8 cellular contexts compared by ENCODE assay signal in the genomic region with DNA sequence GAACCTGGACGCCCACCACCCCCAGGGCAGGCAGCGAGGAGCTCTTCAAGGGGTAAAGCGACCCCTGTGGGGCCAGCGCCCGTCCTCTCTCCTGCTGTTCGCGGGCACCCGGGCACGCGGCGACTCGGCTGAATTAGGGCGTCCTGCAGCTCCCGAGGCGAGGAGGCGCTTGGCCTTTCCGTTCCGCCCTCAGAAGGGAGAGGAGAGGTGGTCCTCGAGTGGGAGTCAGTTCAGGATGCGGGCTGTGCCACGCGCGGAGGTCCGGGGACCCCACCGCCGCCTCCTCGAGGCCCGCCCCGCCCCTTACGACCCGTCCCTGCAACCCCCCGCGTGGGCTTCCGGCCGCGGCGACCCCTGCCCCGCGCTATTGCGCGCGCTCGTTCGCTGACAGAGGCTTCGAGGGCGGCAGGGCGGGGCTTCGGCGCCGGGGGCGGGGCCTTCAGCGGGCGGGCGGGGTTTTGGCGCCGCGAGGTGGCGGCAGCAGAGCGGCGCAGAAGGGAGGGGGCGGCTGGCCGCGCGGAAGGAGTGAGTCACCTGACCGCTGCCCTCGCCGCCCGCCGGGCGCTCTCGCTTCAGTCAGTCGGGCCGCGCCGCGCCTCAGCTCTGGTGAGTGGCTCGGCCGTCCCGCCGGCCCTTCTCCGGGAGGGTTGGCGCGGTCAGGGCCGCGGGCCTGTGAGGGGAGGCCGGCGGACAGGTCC. TPM values are rescaled to one million over a fixed set of nuclear protein-coding genes. Genes with fewer than 3 reads are reported as not detected.
DNase-seq lines count a peak whose midpoint lies in the region; TF ChIP-seq lines count a peak whose summit lies in the region.

A gene (plus strand): TSS at position 575 of the 698 bp plus-strand sequence. CDS start 22,359 bp downstream, outside the sequence.

- peak; percentile 30; the same call in 1 of the 2 replicates for TF ChIP-seq RAD21 in SK-N-SH (IDR thresholded peaks at IDR 0.05; ENCODE audit: low read length)

- H3K4me1 ChIP-seq in SK-N-SH (ENCODE audit: control insufficient read depth in 1 of 2, insufficient read depth in 2 of 2, low read depth in 1 of 2, low read length in 1 of 2) (peaks cover 23 to 28% of the 10 kb centered on the region in 2 experiments; a peak in 3 of 4 replicates), osteoblast (ENCODE audit: insufficient read depth, low read length) (peaks cover 30% of the 10 kb centered on the region), testis (peaks cover 25% of the 10 kb centered on the region)

- TF ChIP-seq POLR2A in testis (IDR thresholded peaks at IDR 0.05) = peak; percentile 69

- H3K79me2 ChIP-seq in SK-N-SH (ENCODE audit: insufficient read depth) (peaks cover 44% of the 10 kb centered on the region), osteoblast (ENCODE audit: insufficient read depth, low read length) (peaks cover 61% of the 10 kb centered on the region)

- peak within 1 kb of the TSS; percentile 87 to 93 for H3K27ac ChIP-seq in SK-N-SH (ENCODE audit: low read depth in 2 of 2, low read length in 1 of 2)
- peak within 1 kb of the TSS; percentile 97 for H3K27ac ChIP-seq in osteoblast (ENCODE audit: low read depth, low read length)
- peak within 1 kb of the TSS; percentile 85 to 93 for H3K27ac ChIP-seq in testis

- peak within 1 kb of the TSS; percentile 95 for H3K9ac ChIP-seq in SK-N-SH

- TF ChIP-seq CTCF in HFF-Myc (IDR thresholded peaks at IDR 0.05; ENCODE audit: low read depth, low read length, missing control alignments) (peak; percentile 20), SK-N-SH (IDR thresholded peaks at IDR 0.05) (peak; percentile 35; the same call in 1 of the 2 replicates), osteoblast (IDR thresholded peaks at IDR 0.05; ENCODE audit: extremely low read depth, low read depth, low read length) (peak; percentile 27), testis (IDR thresholded peaks at IDR 0.05) (peak in 1 of 3 experiments; percentile 13)

- H4K20me1 ChIP-seq in SK-N-SH (ENCODE audit: insufficient read depth) (peaks cover 39% of the 10 kb centered on the region), osteoblast (ENCODE audit: insufficient read depth, low read length) (peaks cover 31% of the 10 kb centered on the region)

- no peaks in the 10 kb centered on the region for H3K9me3 ChIP-seq in SK-N-SH
- H3K9me3 ChIP-seq in osteoblast (ENCODE audit: low read depth, low read length) = no peaks in the 10 kb centered on the region
- no peaks in the 10 kb centered on the region for H3K9me3 ChIP-seq in testis

- POLR2A ChIA-PET in SK-N-SH (lab: Yijun Ruan, JAX) = interaction anchor here (1.0 to 1.5 kb wide), 2 partner anchors 41 to 60 kb away, joined by 3 to 4 read pairs; no protein-coding TSS in a partner anchor

- no peaks in the 10 kb centered on the region for H3K27me3 ChIP-seq in SK-N-SH (ENCODE audit: insufficient read depth)
- no peaks in the 10 kb centered on the region for H3K27me3 ChIP-seq in osteoblast (ENCODE audit: insufficient read depth, low read length)
- H3K27me3 ChIP-seq in testis = no peaks in the 10 kb centered on the region

- H3K9me2 ChIP-seq in SK-N-SH = no peaks in the 10 kb centered on the region

- intact Hi-C loops in testis (cut with DNase I; ENCODE audit: low total_unique reads) = no loop called here

- no peaks in the 10 kb centered on the region for H3K36me3 ChIP-seq in SK-N-SH (replicated peaks in 1 of 2; ENCODE audit: control insufficient read depth in 1 of 2, insufficient read depth in 2 of 2, low read length in 1 of 2)
- H3K36me3 ChIP-seq in osteoblast (ENCODE audit: insufficient read depth, low read length) = no peaks in the 10 kb centered on the region
- no peaks in the 10 kb centered on the region for H3K36me3 ChIP-seq in testis (ENCODE audit: low read depth, missing control alignments)

- CTCF ChIA-PET in SK-N-SH (lab: Yijun Ruan, JAX) = interaction anchor here (1.0 to 2.0 kb wide), 5 partner anchors 9 to 275 kb away, joined by 3 to 6 read pairs (median 4); no protein-coding TSS in a partner anchor

- H3K4me3 ChIP-seq in HFF-Myc (replicated peaks; ENCODE audit: low read depth, low read length) (peak within 1 kb of the TSS; percentile 92), SK-N-SH (ENCODE audit: low read depth in 2 of 2, low read length in 1 of 2) (peak within 1 kb of the TSS; percentile 94 to 98), osteoblast (ENCODE audit: insufficient read depth, low read length) (peak within 1 kb of the TSS; percentile 95), testis (peak within 1 kb of the TSS; percentile 82 to 92)

- TF ChIP-seq EP300 in SK-N-SH (IDR thresholded peaks at IDR 0.05; ENCODE audit: borderline replicate concordance in 1 of 2, low read depth in 1 of 2, low read length in 1 of 2) = no peak

- H2AFZ ChIP-seq in SK-N-SH (ENCODE audit: low read depth) = peak within 1 kb of the TSS; percentile 67; the same call in 1 of the 2 replicates
- H2AFZ ChIP-seq in osteoblast (ENCODE audit: low read length) = peak within 1 kb of the TSS; percentile 69

- 10% methylated on average over 33 of the region's 87 CpGs for WGBS in SK-N-SH (ENCODE audit: low lambda C conversion rate)
- WGBS in testis, 2 donors = 8 to 28% methylated on average over 6 to 22 of the region's 87 CpGs

- peaks cover 15% of the 10 kb centered on the region for H3F3A ChIP-seq in SK-N-SH (replicated peaks; ENCODE audit: insufficient read depth)

- peak within 1 kb of the TSS; percentile 89 for H3K4me2 ChIP-seq in SK-N-SH
- H3K4me2 ChIP-seq in osteoblast (ENCODE audit: insufficient read depth, low read length) = peak within 1 kb of the TSS; percentile 93

- DNase-seq in GF-D8 (lab: John Stamatoyannopoulos, UW) (peak; percentile 82), HFF-Myc (ENCODE audit: extremely low read depth, low read depth) (no peak), NCI-H1092 (lab: John Stamatoyannopoulos, UW) (peak; percentile 76), SK-N-SH (peak; percentile 97), globus pallidus (ENCODE audit: low spot score) (peak; percentile 86), osteoblast (ENCODE audit: insufficient read length, low spot score, missing footprints) (peak; percentile 99), testis (peak; percentile 92)
- peak; percentile 86 for DNase-seq in activated naive CD4-positive, alpha-beta T cell treated with anti-CD3 and anti-CD28 coated beads, Interleukin-2, amount 50 U/mL, for 16 hours

TF ChIP-seq in SK-N-SH, 30 proteins besides CTCF, POLR2A, EP300 and RAD21 (continues in another document):
- TF ChIP-seq FOSL2 (IDR thresholded peaks at IDR 0.05; ENCODE audit: borderline replicate concordance, low read depth) = peak; percentile 53; the same call in 1 of the 2 replicates
- TF ChIP-seq TCF12 (IDR thresholded peaks at IDR 0.05) = no peak
- no peak for TF ChIP-seq GATA2 (CRISPR knock-in tag; IDR thresholded peaks at IDR 0.05)
- no peak for TF ChIP-seq ELF1 (IDR thresholded peaks at IDR 0.05)
- peak; percentile 38 for TF ChIP-seq NRF1 (IDR thresholded peaks at IDR 0.05; ENCODE audit: low read depth, low read length)
- TF ChIP-seq GABPA (IDR thresholded peaks at IDR 0.05; ENCODE audit: low read depth) = no peak
- TF ChIP-seq POLR2AphosphoS5 (IDR thresholded peaks at IDR 0.05; ENCODE audit: low read depth, low read length) = peak; percentile 91
- no peak for TF ChIP-seq FOXJ3 (CRISPR knock-in tag; IDR thresholded peaks at IDR 0.05)
- TF ChIP-seq, protein P1, sequence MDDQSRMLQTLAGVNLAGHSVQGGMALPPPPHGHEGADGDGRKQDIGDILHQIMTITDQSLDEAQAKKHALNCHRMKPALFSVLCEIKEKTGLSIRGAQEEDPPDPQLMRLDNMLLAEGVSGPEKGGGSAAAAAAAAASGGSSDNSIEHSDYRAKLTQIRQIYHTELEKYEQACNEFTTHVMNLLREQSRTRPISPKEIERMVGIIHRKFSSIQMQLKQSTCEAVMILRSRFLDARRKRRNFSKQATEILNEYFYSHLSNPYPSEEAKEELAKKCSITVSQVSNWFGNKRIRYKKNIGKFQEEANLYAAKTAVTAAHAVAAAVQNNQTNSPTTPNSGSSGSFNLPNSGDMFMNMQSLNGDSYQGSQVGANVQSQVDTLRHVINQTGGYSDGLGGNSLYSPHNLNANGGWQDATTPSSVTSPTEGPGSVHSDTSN (IDR thresholded peaks at IDR 0.05) = no peak
- TF ChIP-seq, protein P2, sequence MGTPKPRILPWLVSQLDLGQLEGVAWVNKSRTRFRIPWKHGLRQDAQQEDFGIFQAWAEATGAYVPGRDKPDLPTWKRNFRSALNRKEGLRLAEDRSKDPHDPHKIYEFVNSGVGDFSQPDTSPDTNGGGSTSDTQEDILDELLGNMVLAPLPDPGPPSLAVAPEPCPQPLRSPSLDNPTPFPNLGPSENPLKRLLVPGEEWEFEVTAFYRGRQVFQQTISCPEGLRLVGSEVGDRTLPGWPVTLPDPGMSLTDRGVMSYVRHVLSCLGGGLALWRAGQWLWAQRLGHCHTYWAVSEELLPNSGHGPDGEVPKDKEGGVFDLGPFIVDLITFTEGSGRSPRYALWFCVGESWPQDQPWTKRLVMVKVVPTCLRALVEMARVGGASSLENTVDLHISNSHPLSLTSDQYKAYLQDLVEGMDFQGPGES (IDR thresholded peaks at IDR 0.05; ENCODE audit: low read depth, low read length) = no peak
- TF ChIP-seq TEAD4 (IDR thresholded peaks at IDR 0.05; ENCODE audit: borderline replicate concordance, insufficient read depth) = no peak
- 0 out of 2 replicates have a peak, but pooled peaks have one; percentile 18 for TF ChIP-seq MXI1 (IDR thresholded peaks at IDR 0.05; ENCODE audit: low read depth, low read length)
- TF ChIP-seq, protein P3, sequence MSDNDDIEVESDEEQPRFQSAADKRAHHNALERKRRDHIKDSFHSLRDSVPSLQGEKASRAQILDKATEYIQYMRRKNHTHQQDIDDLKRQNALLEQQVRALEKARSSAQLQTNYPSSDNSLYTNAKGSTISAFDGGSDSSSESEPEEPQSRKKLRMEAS (IDR thresholded peaks at IDR 0.05; ENCODE audit: low read depth) = 0 out of 2 replicates have a peak, but pooled peaks have one; percentile 25
- TF ChIP-seq RFX5 (IDR thresholded peaks at IDR 0.05; ENCODE audit: low read length) = no peak
- TF ChIP-seq, protein P4, sequence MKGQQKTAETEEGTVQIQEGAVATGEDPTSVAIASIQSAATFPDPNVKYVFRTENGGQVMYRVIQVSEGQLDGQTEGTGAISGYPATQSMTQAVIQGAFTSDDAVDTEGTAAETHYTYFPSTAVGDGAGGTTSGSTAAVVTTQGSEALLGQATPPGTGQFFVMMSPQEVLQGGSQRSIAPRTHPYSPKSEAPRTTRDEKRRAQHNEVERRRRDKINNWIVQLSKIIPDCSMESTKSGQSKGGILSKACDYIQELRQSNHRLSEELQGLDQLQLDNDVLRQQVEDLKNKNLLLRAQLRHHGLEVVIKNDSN (IDR thresholded peaks at IDR 0.05; ENCODE audit: borderline replicate concordance, low read depth) = peak; percentile 81
- no peak for TF ChIP-seq CHD2 (IDR thresholded peaks at IDR 0.05; ENCODE audit: low read length, partially characterized antibody)
- no peak for TF ChIP-seq YY1 (IDR thresholded peaks at IDR 0.05; ENCODE audit: low read depth)

RNA-seq across cellular contexts. Expression of the gene that starts here (rescaled TPM):
- polyA plus RNA-seq in SK-N-SH (2012; rRNA removed) = 18.1 and 21.9 TPM in 2 replicates
- 24.3 and 24.6 TPM in 2 replicates for polyA plus RNA-seq in SK-N-SH (2012; cell fraction: cytosol; rRNA removed)
- polyA plus RNA-seq in SK-N-SH (2012; cell fraction: nucleus; rRNA removed) = 16.9 and 22.0 TPM in 2 replicates
- total RNA-seq in osteoblast = 153 and 189 TPM in 2 replicates
- 10 to 100 TPM; 41.9 to 57.7 TPM for total RNA-seq in testis
- 43.9 TPM for polyA plus RNA-seq in testis (ENCODE audit: insufficient read depth, low read depth, low replicate concordance)
